Comparison of ENCODE assay signal across 8 cellular contexts in genomic region chr9:113536483-113537226, GRCh38.
DNase-seq lines count a peak whose midpoint lies in the region; ATAC-seq and TF ChIP-seq lines count a peak whose summit lies in the region.

No MANE protein-coding gene starts in this region.

- H3K36me3 ChIP-seq in body of pancreas (replicated peaks in 1 of 2; ENCODE audit: insufficient read depth in 1 of 2, low read depth in 2 of 2), result peaks cover 0 to 3% of the 10 kb centered on the region in 2 donors
- peaks cover 43% of the 10 kb centered on the region for H3K36me3 ChIP-seq in right atrium auricular region

- 85 to 86% methylated on average over 2 to 21 of the region's 21 CpGs for WGBS in body of pancreas, 2 donors

- H3K4me1 ChIP-seq in body of pancreas (no peaks in the 10 kb centered on the region), right atrium auricular region (peaks cover 0 to 75% of the 10 kb centered on the region in 2 donors)

- peak; percentile 55 for ATAC-seq in body of pancreas

- intact Hi-C loops in body of pancreas (cut with DNase I), result no loop called here

- no peak overlapping the region for H3K27ac ChIP-seq in body of pancreas
- H3K27ac ChIP-seq in right atrium auricular region, result peak overlapping the region; percentile 79 to 83

- no peak overlapping the region for H3K4me3 ChIP-seq in body of pancreas
- no peak overlapping the region for H3K4me3 ChIP-seq in right atrium auricular region

- DNase-seq in EH (ENCODE audit: low read depth) (peak; percentile 21), body of pancreas (peak in 2 of 4 donors; percentile 40 to 41), right atrium auricular region (ENCODE audit: low spot score) (peak; percentile 79), occipital lobe (lab: John Stamatoyannopoulos, UW) (peak; percentile 86), T-helper 9 cell (no peak), NK-92 (lab: John Stamatoyannopoulos, UW; ENCODE audit: unreplicated experiment) (no peak), SK-N-DZ (ENCODE audit: low spot score) (no peak)
- DNase-seq in stimulated activated CD4-positive, alpha-beta T cell treated with anti-CD3 and anti-CD28 coated beads, Interleukin-2, amount 100 ng/mL, for 48 hours, result no peak

- H3K9me3 ChIP-seq in body of pancreas (no peaks in the 10 kb centered on the region), right atrium auricular region (no peaks in the 10 kb centered on the region)

- H3K27me3 ChIP-seq in body of pancreas (no peaks in the 10 kb centered on the region), right atrium auricular region (no peaks in the 10 kb centered on the region)

- TF ChIP-seq POLR2A in body of pancreas (IDR thresholded peaks at IDR 0.05), result no peak

- TF ChIP-seq CTCF in body of pancreas (IDR thresholded peaks at IDR 0.05) (no peak), right atrium auricular region (IDR thresholded peaks at IDR 0.05) (no peak)

Comparison
In these comparisons a context has a peak if more than half of its experiments do, and no peak if none do; other contexts are left out.
1. DNase-seq: peak in EH (single experiment), right atrium auricular region (single experiment) and occipital lobe (single experiment); none in stimulated activated CD4-positive, alpha-beta T cell treated with anti-CD3 and anti-CD28 coated beads, Interleukin-2, amount 100 ng/mL, for 48 hours (0 of 2), T-helper 9 cell (single experiment), NK-92 (single experiment) and SK-N-DZ (single experiment).
2. H3K27ac ChIP-seq: peak in right atrium auricular region (2 of 2); none in body of pancreas (0 of 4).